In genomic region chr3:157350651-157351050, GRCh38 we compare ENCODE assay signal across 5 cellular contexts.
DNase-seq lines count a peak whose midpoint lies in the region; TF ChIP-seq lines count a peak whose summit lies in the region.
"Not testable (repeated sequence)": the region's sequence is repeated elsewhere in the genome, so short reads cannot be mapped to it uniquely, and the experiment has no call there.

No MANE protein-coding gene starts in this region.

- not testable (repeated sequence) for H4K20me1 ChIP-seq in osteoblast (ENCODE audit: insufficient read depth, low read length)

- not testable (repeated sequence) for TF ChIP-seq CTCF in HFFc6 (IDR thresholded peaks at IDR 0.05); choroid plexus epithelial cell (conservative IDR thresholded peaks at IDR 0.05; ENCODE audit: low read depth, low read length); osteoblast (IDR thresholded peaks at IDR 0.05; ENCODE audit: extremely low read depth, low read depth, low read length)

- DNase-seq in HFFc6; osteoblast (ENCODE audit: insufficient read length, low spot score, missing footprints): not testable (repeated sequence)
- DNase-seq in NCI-H226 (peak; percentile 18), choroid plexus epithelial cell (ENCODE audit: low read depth) (peak; percentile 43), fibroblast of peridontal ligament (ENCODE audit: extremely low read depth) (peak; percentile 26)

- 0 out of 2 replicates have a peak overlapping the region, but pooled peaks have one; percentile 3 for H3K27ac Mint-ChIP-seq in HFFc6

- not testable (repeated sequence) for H3K9me3 Mint-ChIP-seq in HFFc6

- H2AFZ ChIP-seq in osteoblast (ENCODE audit: low read length), result not testable (repeated sequence)

- H3K4me2 ChIP-seq in osteoblast (ENCODE audit: insufficient read depth, low read length), result peak overlapping the region; percentile 20

- H3K27me3 Mint-ChIP-seq in HFFc6 (ENCODE audit: insufficient read depth), result not testable (repeated sequence)

- H3K4me1 ChIP-seq in osteoblast (ENCODE audit: insufficient read depth, low read length), result peaks cover 38% of the 10 kb centered on the region

- not testable (repeated sequence) for H3K4me3 Mint-ChIP-seq in HFFc6

- H3K4me1 Mint-ChIP-seq in HFFc6 (ENCODE audit: low read depth), result peaks cover 42% of the 10 kb centered on the region

- H3K9me3 ChIP-seq in osteoblast (ENCODE audit: low read depth, low read length), result not testable (repeated sequence)

- H3K27ac ChIP-seq in osteoblast (ENCODE audit: low read depth, low read length), result peak overlapping the region; percentile 28

- H3K27me3 ChIP-seq in osteoblast (ENCODE audit: insufficient read depth, low read length), result not testable (repeated sequence)

- not testable (repeated sequence) for H3K36me3 ChIP-seq in osteoblast (ENCODE audit: insufficient read depth, low read length)

- peaks cover 26% of the 10 kb centered on the region for H3K36me3 Mint-ChIP-seq in HFFc6 (ENCODE audit: low read depth)

- not testable (repeated sequence) for H3K79me2 ChIP-seq in osteoblast (ENCODE audit: insufficient read depth, low read length)

- not testable (repeated sequence) for H3K4me3 ChIP-seq in choroid plexus epithelial cell (ENCODE audit: low read depth, low read length); osteoblast (ENCODE audit: insufficient read depth, low read length)
